Comparison of ENCODE assay signal across 10 cellular contexts in the genomic region with DNA sequence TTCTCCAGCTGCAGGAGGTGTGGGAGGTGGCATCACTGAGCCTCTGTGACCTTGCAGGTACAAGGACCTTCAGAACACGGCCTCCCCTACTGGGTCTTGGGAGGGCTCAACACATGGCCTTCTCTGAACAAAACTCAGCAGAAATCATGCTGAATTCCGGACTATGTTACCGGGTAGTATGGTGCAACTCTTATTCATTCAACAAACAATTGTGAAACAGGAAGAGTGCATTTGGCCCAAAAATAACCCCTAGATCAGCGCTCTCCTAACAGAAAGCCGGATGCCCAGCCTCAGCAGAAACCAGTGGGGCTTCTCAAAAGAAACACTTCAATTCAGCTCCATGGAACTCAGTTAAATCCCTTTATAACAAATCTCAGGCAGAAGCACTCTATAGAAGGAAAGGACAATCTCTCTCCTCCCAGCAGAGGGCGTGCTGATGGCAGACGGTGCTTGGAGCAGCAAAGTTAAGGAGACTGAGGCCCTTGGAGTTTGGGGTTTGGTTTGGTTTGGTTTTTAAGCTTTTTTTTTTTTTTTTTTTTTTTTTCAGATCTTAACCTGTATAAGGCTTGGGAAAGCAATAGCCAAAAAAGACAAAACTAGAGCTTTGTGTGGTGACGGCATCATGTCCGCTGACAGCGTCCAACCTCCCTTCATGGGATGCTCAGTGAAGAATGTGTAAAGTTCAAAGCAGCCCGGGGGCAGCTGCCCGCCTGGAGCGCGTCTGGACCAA.
DNase-seq lines count a peak whose midpoint lies in the region; ATAC-seq and TF ChIP-seq lines count a peak whose summit lies in the region.
"Had no signal": no experiment of that assay in that cellular context is flagged by ENCODE, and none has a peak within 500 bp of the region (broad histone marks: within the 10 kb centered on the region; RNA-seq: fewer than 3 reads in every experiment).

No MANE protein-coding gene starts in this region.

- in situ Hi-C loops in mammary epithelial cell (cut with MboI; ENCODE audit: low sequenced_read_pairs in 2 of 2): no loop called here

- no TSS peak for BruUV-seq in mammary epithelial cell (replicated peaks; lab: Mats Ljungman, UMichigan)

- DNase-seq in DMS153 (lab: John Stamatoyannopoulos, UW): peak; percentile 12
- peak; percentile 5 for DNase-seq in RWPE1 (ENCODE audit: low spot score)
- DNase-seq in epithelial cell of proximal tubule (ENCODE audit: low read depth): no peak
- DNase-seq in psoas muscle: no peak
- DNase-seq in mammary epithelial cell: no peak
- no peak for DNase-seq in CD8-positive, alpha-beta memory T cell
- no peak for DNase-seq in GM19238 (ENCODE audit: insufficient read length, low spot score)
- DNase-seq: IMR-90 had no signal

- H3K27ac ChIP-seq in RWPE1 (no peak overlapping the region), psoas muscle (no peak overlapping the region), mammary epithelial cell (ENCODE audit: insufficient read depth, low read depth, low read length) (no peak overlapping the region)
- H3K27ac ChIP-seq in CD8-positive, alpha-beta memory T cell (ENCODE audit: low read depth, low read length): no peak overlapping the region
- H3K27ac ChIP-seq: epithelial cell of prostate had no signal

- H3K9me3 Mint-ChIP-seq in CD8-positive, alpha-beta memory T cell: peaks cover 0 to 1% (median 0%) of the 10 kb centered on the region in 5 donors

- H3K4me1 Mint-ChIP-seq in CD8-positive, alpha-beta memory T cell: no peaks in the 10 kb centered on the region

- CTCF ChIA-PET in RWPE1 (lab: Yijun Ruan, JAX): interaction anchor here (0.6 to 1.8 kb wide), 4 partner anchors 9 to 770 kb away, joined by 3 to 7 read pairs (median 4); no protein-coding TSS in a partner anchor
- CTCF ChIA-PET in mammary epithelial cell (lab: Charles Lee; ENCODE audit: low non-redundant PET): interaction anchor here (0.7 kb wide), 1 partner anchor 188 kb away, joined by 22 read pairs; no protein-coding TSS in a partner anchor
- CTCF ChIA-PET in CD8-positive, alpha-beta memory T cell (lab: Charles Lee): interaction anchor here (0.6 to 1.2 kb wide), 2 partner anchors 9 to 405 kb away, joined by 3 to 4 read pairs; no protein-coding TSS in a partner anchor

- H3K4me1 ChIP-seq in psoas muscle (no peaks in the 10 kb centered on the region), mammary epithelial cell (ENCODE audit: insufficient read depth, low read length) (no peaks in the 10 kb centered on the region)
- H3K4me1 ChIP-seq in CD8-positive, alpha-beta memory T cell (ENCODE audit: insufficient read depth, low read length): no peaks in the 10 kb centered on the region

- H3K79me2 ChIP-seq in mammary epithelial cell (ENCODE audit: insufficient read depth, low read length): no peaks in the 10 kb centered on the region

- intact Hi-C loops in psoas muscle (cut with DNase I) (loop anchor here in 1 of 2 donors (2.0 kb wide), 1 partner anchor 371 kb away; no protein-coding TSS in a partner anchor), mammary epithelial cell (cut with micrococcal nuclease) (no loop called here)

- H3K27ac Mint-ChIP-seq in CD8-positive, alpha-beta memory T cell: no peak overlapping the region

- dilution Hi-C loops in mammary epithelial cell (cut with HindIII; ENCODE audit: low sequenced_read_pairs): no loop called here

- POLR2A ChIA-PET in RWPE1 (lab: Yijun Ruan, JAX; ENCODE audit: low non-redundant PET): no interaction called here
- POLR2A ChIA-PET in CD8-positive, alpha-beta memory T cell (lab: Charles Lee): no interaction called here

- H3K36me3 ChIP-seq in psoas muscle (ENCODE audit: insufficient read depth in 1 of 2, low read depth in 1 of 2) (no peaks in the 10 kb centered on the region), mammary epithelial cell (ENCODE audit: insufficient read depth, low read length) (no peaks in the 10 kb centered on the region)
- H3K36me3 ChIP-seq in CD8-positive, alpha-beta memory T cell (ENCODE audit: insufficient read depth, low read length): no peaks in the 10 kb centered on the region

- H3K27me3 Mint-ChIP-seq in CD8-positive, alpha-beta memory T cell: peaks cover 8 to 37% of the 10 kb centered on the region in 2 donors

- H3K9ac ChIP-seq in mammary epithelial cell (ENCODE audit: insufficient read depth, low read length): no peak overlapping the region

- no peak overlapping the region for H3K4me2 ChIP-seq in mammary epithelial cell (ENCODE audit: insufficient read depth, low read depth, low read length)

- WGBS in psoas muscle, 3 donors: 73 to 78% (median 75%) methylated on average over 14 of the region's 14 CpGs
- 71% methylated on average over 9 of the region's 14 CpGs for WGBS in mammary epithelial cell (ENCODE audit: low coverage, missing lambda C conversion rate)

- H2AFZ ChIP-seq in mammary epithelial cell (ENCODE audit: low read depth, low read length): no peak overlapping the region

- no peaks in the 10 kb centered on the region for H4K20me1 ChIP-seq in mammary epithelial cell (ENCODE audit: insufficient read depth, low read length)

- H3K4me3 ChIP-seq in epithelial cell of proximal tubule (ENCODE audit: low read depth, low read length): no peak overlapping the region
- H3K4me3 ChIP-seq in psoas muscle: no peak overlapping the region
- H3K4me3 ChIP-seq in mammary epithelial cell (replicated peaks in 1 of 3; ENCODE audit: insufficient read depth in 1 of 3, low read depth in 2 of 3, low read length in 3 of 3): no peak overlapping the region
- H3K4me3 ChIP-seq in CD8-positive, alpha-beta memory T cell (ENCODE audit: low read length): no peak overlapping the region

- TF ChIP-seq CTCF in RWPE1 (conservative IDR thresholded peaks at IDR 0.05; ENCODE audit: low read depth) (peak; percentile 52), epithelial cell of proximal tubule (conservative IDR thresholded peaks at IDR 0.05; ENCODE audit: low read depth, low read length) (peak; percentile 53), psoas muscle (IDR thresholded peaks at IDR 0.05) (peak; percentile 39), mammary epithelial cell (conservative IDR thresholded peaks at IDR 0.05 in 1 of 2, IDR thresholded peaks at IDR 0.05 in 1 of 2; ENCODE audit: extremely low read depth in 1 of 2, insufficient read depth in 1 of 2, low read depth in 1 of 2, low read length in 2 of 2) (peak in 1 of 2 donors; percentile 21)

- H3K36me3 Mint-ChIP-seq in CD8-positive, alpha-beta memory T cell: no peaks in the 10 kb centered on the region

- peaks cover 0 to 3% (median 0%) of the 10 kb centered on the region in 3 donors for H3K27me3 ChIP-seq in psoas muscle (ENCODE audit: insufficient read depth in 3 of 3, low read length in 2 of 3)
- no peaks in the 10 kb centered on the region for H3K27me3 ChIP-seq in mammary epithelial cell (ENCODE audit: insufficient read depth, low read length)
- no peaks in the 10 kb centered on the region for H3K27me3 ChIP-seq in CD8-positive, alpha-beta memory T cell (ENCODE audit: insufficient read depth, low read length, poor library complexity, severe bottlenecking)

- H3K9me3 ChIP-seq in psoas muscle: no peaks in the 10 kb centered on the region
- peaks cover 22% of the 10 kb centered on the region for H3K9me3 ChIP-seq in mammary epithelial cell (replicated peaks; ENCODE audit: insufficient read depth, low read length)
- no peaks in the 10 kb centered on the region for H3K9me3 ChIP-seq in CD8-positive, alpha-beta memory T cell (ENCODE audit: low read length)

- H3K4me3 Mint-ChIP-seq in CD8-positive, alpha-beta memory T cell: no peak overlapping the region

- ATAC-seq in HG02798 (IDR thresholded peaks at IDR 0.05; ENCODE audit: poor library complexity, unreplicated experiment) (peak; percentile 46), psoas muscle (no peak)

Comparison
In these comparisons a context has a peak if more than half of its experiments do, and no peak if none do; other contexts are left out.
1. DNase-seq: peak in DMS153 (single experiment) and RWPE1 (single experiment); none in epithelial cell of proximal tubule (single experiment), psoas muscle (0 of 2), mammary epithelial cell (single experiment), CD8-positive, alpha-beta memory T cell (0 of 5) and GM19238 (single experiment).